In genomic region chr12:65067383-65067782, GRCh38 we compare ENCODE assay signal across 9 cellular contexts. TPM values are rescaled to one million over a fixed set of nuclear protein-coding genes. Genes with fewer than 3 reads are reported as not detected.
"Had no signal": no experiment of that assay in that cellular context is flagged by ENCODE, and none has a peak within 500 bp of the region (broad histone marks: within the 10 kb centered on the region; RNA-seq: fewer than 3 reads in every experiment).

No MANE protein-coding gene starts in this region.

- FAIRE-seq: H1, H54, HTR-8/SVneo had no signal

- H3K4me1 Mint-ChIP-seq: H9 had no signal

- H3K4me3 ChIP-seq: GM23248 had no signal

- H3K9ac ChIP-seq: GM23248 had no signal

- DNase-seq: GM23248, H9, HCEC 1CT, IMR-90, KG1 had no signal

- H3K4me3 Mint-ChIP-seq: H9 had no signal

- H3K27ac Mint-ChIP-seq: H9 had no signal

- H3K9me3 Mint-ChIP-seq: H9 had no signal

- H3K27ac ChIP-seq: GM23248 had no signal

- H2AFZ ChIP-seq: GM23248 had no signal

RNA-seq across cellular contexts. Expression of gene WIF1, which starts 53.7 kb away (rescaled TPM):
- total RNA-seq: GM23248, HT-29, IMR-90 had no signal
- polyA plus RNA-seq: GM23248, IMR-90 had no signal
